Comparison of ENCODE assay signal across 2 cellular contexts in genomic region chr1:52045666-52046195, GRCh38.
TF ChIP-seq lines count a peak whose summit lies in the region.

No MANE protein-coding gene starts in this region.

TF ChIP-seq in HEK293, 187 proteins besides CTCF, POLR2A, EP300 and RAD21:
- TF ChIP-seq ZNF121 (tag by site-specific recombination; IDR thresholded peaks at IDR 0.05): peak; percentile 77; the same call in 1 of the 2 replicates

TF ChIP-seq in HepG2, 621 proteins besides CTCF, POLR2A, EP300 and RAD21:
- TF ChIP-seq ZNF121 (CRISPR knock-in tag; IDR thresholded peaks at IDR 0.05): peak; percentile 54; the same call in 1 of the 2 replicates
- TF ChIP-seq MAFK (conservative IDR thresholded peaks at IDR 0.05 in 1 of 2, IDR thresholded peaks at IDR 0.05 in 1 of 2; ENCODE audit: low read length in 2 of 2): peak; percentile 13 to 48; a peak in 2 of 4 replicates
